Comparison of ENCODE assay signal across 20 cellular contexts in the genomic region with DNA sequence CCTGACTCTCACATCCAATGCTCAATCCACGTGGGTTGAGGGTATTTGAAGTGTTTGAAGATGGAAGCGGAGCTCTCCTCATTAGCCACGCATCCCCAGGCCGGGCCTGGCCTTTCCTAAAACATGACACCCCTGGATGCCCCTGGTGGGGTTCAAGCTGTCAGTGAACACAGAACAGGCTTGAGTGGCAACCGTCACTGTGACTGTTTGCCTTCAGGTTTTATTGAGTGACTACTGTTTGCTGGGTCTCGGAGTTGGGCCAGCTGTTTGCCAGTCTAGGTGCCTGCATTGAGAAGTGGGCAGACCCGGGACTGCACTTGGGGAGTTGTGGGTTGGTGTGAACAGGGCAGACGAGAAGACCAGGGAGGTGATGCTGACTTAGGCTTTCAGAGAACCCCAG. TPM values are rescaled to one million over a fixed set of nuclear protein-coding genes. Genes with fewer than 3 reads are reported as not detected.
DNase-seq lines count a peak whose midpoint lies in the region; ATAC-seq, FAIRE-seq and TF ChIP-seq lines count a peak whose summit lies in the region.
"Had no signal": no experiment of that assay in that cellular context is flagged by ENCODE, and none has a peak within 500 bp of the region (broad histone marks: within the 10 kb centered on the region; RNA-seq: fewer than 3 reads in every experiment).

No MANE protein-coding gene starts in this region.

- DNase-seq in activated T-cell treated with anti-CD3 and anti-CD28 coated beads, Interleukin-2, amount 50 U/mL, for 1 hour: peak; percentile 8
- DNase-seq in activated T-cell treated with anti-CD3 and anti-CD28 coated beads for 4 hours (no peak), WERI-Rb-1 (no peak), kidney (peak; percentile 22), stomach (peak; percentile 22), iPS-NIHi7 (ENCODE audit: extremely low spot score) (no peak), germinal center (ENCODE audit: low spot score) (no peak)
- DNase-seq: BE2C; CD4-positive, alpha-beta T cell; GF-D8; Karpas-422; NCI-H1417 treated with DMSO at 0.1 percent for 48 hours; NCI-H187 treated with DMSO at 0.1 percent for 48 hours; NCI-H2227 treated with DMSO at 0.1 percent for 48 hours; OCI-M1 had no signal

- intact Hi-C loops in kidney (cut with DNase I) (loop anchor here (5.0 kb wide), 1 partner anchor 333 kb away; no protein-coding TSS in a partner anchor), stomach (cut with DNase I; ENCODE audit: low total_unique reads) (loop anchor here (5.0 kb wide), 1 partner anchor 268 kb away; no protein-coding TSS in a partner anchor)

- H3K27me3 ChIP-seq in WERI-Rb-1 (ENCODE audit: insufficient read depth, low read depth, severe bottlenecking) (no peaks in the 10 kb centered on the region), stomach (peaks cover 0 to 61% (median 23%) of the 10 kb centered on the region in 3 donors)
- H3K27me3 ChIP-seq: BE2C had no signal

- no peak for TF ChIP-seq CTCF in WERI-Rb-1 (IDR thresholded peaks at IDR 0.05; ENCODE audit: low read depth, low read length)
- no peak for TF ChIP-seq CTCF in kidney (IDR thresholded peaks at IDR 0.05; ENCODE audit: borderline replicate concordance, extremely low read depth, insufficient read depth)
- TF ChIP-seq CTCF in stomach (IDR thresholded peaks at IDR 0.05): no peak

- no peak for ATAC-seq in GM18505 (IDR thresholded peaks at IDR 0.05; ENCODE audit: unreplicated experiment)
- ATAC-seq: GM23338, HCT116 had no signal

- H3K27ac ChIP-seq in WERI-Rb-1: peak overlapping the region; percentile 95
- H3K27ac ChIP-seq in kidney (ENCODE audit: low read depth in 2 of 2, low read length in 2 of 2): no peak overlapping the region
- no peak overlapping the region for H3K27ac ChIP-seq in stomach

- TF ChIP-seq POLR2A in stomach (IDR thresholded peaks at IDR 0.05): no peak
- TF ChIP-seq POLR2A in GM18505 (IDR thresholded peaks at IDR 0.05; ENCODE audit: borderline replicate concordance, extremely low read depth, insufficient read depth, insufficient read length): no peak

- H3K9me3 ChIP-seq in WERI-Rb-1 (ENCODE audit: severe bottlenecking): no peaks in the 10 kb centered on the region
- no peaks in the 10 kb centered on the region for H3K9me3 ChIP-seq in kidney (ENCODE audit: control insufficient read depth in 1 of 2, low read length in 2 of 2)
- no peaks in the 10 kb centered on the region for H3K9me3 ChIP-seq in stomach
- H3K9me3 ChIP-seq: BE2C, Caco-2 had no signal

- no peak for TF ChIP-seq EP300 in stomach (IDR thresholded peaks at IDR 0.05)

- WGBS in stomach, 5 donors: 75 to 84% (median 78%) methylated on average over 8 of the region's 8 CpGs

- no peak overlapping the region for H3K9ac ChIP-seq in kidney (ENCODE audit: low read length in 2 of 2)

- H3K36me3 ChIP-seq in WERI-Rb-1: peaks cover 76% of the 10 kb centered on the region
- no peaks in the 10 kb centered on the region for H3K36me3 ChIP-seq in kidney (ENCODE audit: control insufficient read depth in 1 of 2, insufficient read depth in 2 of 2, low read length in 2 of 2)
- H3K36me3 ChIP-seq in stomach: no peaks in the 10 kb centered on the region

- no peak overlapping the region for H3K4me3 ChIP-seq in WERI-Rb-1 (ENCODE audit: low read depth, low read length)
- H3K4me3 ChIP-seq in kidney (ENCODE audit: low read length in 2 of 2): no peak overlapping the region
- H3K4me3 ChIP-seq in stomach: no peak overlapping the region
- H3K4me3 ChIP-seq: GM23338 had no signal

- FAIRE-seq in kidney (lab: Jason Lieb, UNC): no peak

- H3K4me1 ChIP-seq in kidney (ENCODE audit: control insufficient read depth in 1 of 2, insufficient read depth in 1 of 2, low read depth in 1 of 2, low read length in 2 of 2): peaks cover 0 to under 1% of the 10 kb centered on the region in 2 donors
- peaks cover 0 to 31% (median 25%) of the 10 kb centered on the region in 4 donors for H3K4me1 ChIP-seq in stomach
- H3K4me1 ChIP-seq: Caco-2 had no signal

RNA-seq across cellular contexts. Expression of gene OLFM1, which starts 7.8 kb away (rescaled TPM):
- total RNA-seq in kidney: 33.7 TPM
- 2.9 TPM for polyA plus RNA-seq in kidney (ENCODE audit: insufficient read depth, low read depth, low replicate concordance)
- total RNA-seq in stomach: 10 to 100 TPM in 2 of 5 donors, 1 to 10 TPM in 1, under 1 TPM in 1, not detected in 1; 0.29 to 58.3 (median 8.1) TPM
- polyA plus RNA-seq in stomach: 10 to 100 TPM in 2 of 3 donors, 1 to 10 TPM in 1; 4.4 to 10.8 (median 10.5) TPM
- total RNA-seq: Caco-2; CD4-positive, alpha-beta T cell; MCF 10A had no signal

Comparison
In these comparisons a context has a peak if more than half of its experiments do, and no peak if none do; other contexts are left out.
1. DNase-seq: peak in activated T-cell treated with anti-CD3 and anti-CD28 coated beads, Interleukin-2, amount 50 U/mL, for 1 hour (single experiment), kidney (single experiment) and stomach (single experiment); none in activated T-cell treated with anti-CD3 and anti-CD28 coated beads for 4 hours (single experiment), WERI-Rb-1 (single experiment), iPS-NIHi7 (single experiment) and germinal center (single experiment).